1 cellular context compared by ENCODE assay signal in genomic region chr12:117189725-117190209, GRCh38.
A peak's percentile ranks its signal among the peaks of the same experiment; 100 is the strongest.
TF ChIP-seq lines count a peak whose summit lies in the region.

No MANE protein-coding gene starts in this region.

TF ChIP-seq in K562, 482 proteins besides CTCF, POLR2A, EP300 and RAD21 (continued from another document):
- TF ChIP-seq USF1 (CRISPR knock-in tag; IDR thresholded peaks at IDR 0.05) (0 out of 2 replicates have a peak, but pooled peaks have one; percentile 22), HDAC2 (IDR thresholded peaks at IDR 0.05) (peak; percentile 95), TFAP4 (CRISPR knock-in tag; IDR thresholded peaks at IDR 0.05; ENCODE audit: borderline replicate concordance) (no peak; the same call in 1 of the 2 replicates)
